12 cellular contexts compared by ENCODE assay signal in the genomic region with DNA sequence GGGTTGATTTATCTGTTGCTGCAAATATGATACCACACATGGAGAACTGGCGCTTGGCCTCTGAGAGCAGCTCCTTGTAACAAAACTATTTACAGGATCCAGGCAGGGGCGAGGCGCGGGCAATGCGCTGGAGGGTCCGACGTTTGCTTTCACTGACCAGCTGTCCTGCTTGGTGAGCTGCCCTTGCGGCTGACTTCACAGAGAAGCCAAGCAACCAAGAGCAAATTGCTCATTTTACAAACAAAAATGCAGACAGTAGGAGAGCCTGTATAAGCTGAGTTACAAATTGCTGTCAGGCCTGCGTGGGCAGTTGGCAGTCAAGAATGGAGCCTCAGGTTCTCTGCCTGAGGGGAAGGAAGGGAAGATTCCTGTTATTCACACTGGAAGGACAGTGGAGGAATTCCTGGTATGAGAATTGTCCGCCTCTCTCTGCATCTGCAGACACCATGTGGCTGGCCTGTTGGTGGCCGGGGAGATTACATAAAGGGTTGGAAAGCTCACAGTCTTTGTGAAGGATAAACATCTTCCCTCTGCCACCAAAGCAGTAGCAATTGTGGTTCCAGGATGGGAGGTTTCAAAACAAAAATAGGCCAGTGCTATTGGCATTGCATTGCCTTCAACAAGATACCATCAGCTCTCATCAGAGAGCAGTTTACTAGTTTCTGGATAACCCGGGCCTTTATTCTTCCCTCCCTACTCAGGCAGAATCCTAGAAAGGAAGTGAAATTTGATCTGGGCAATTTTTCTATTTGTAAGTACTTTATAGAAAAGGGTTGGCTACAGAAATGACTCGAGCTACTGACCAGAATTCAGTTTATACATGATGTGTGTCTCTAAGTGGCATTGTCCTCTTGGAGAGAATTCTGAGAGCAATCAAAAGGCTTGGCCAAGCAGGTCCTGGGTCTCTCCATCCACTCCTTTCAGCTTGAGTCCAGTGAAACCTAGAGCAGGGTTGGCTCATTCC.
DNase-seq lines count a peak whose midpoint lies in the region; ATAC-seq and TF ChIP-seq lines count a peak whose summit lies in the region.
"Had no signal": no experiment of that assay in that cellular context is flagged by ENCODE, and none has a peak within 500 bp of the region (broad histone marks: within the 10 kb centered on the region; RNA-seq: fewer than 3 reads in every experiment).

No MANE protein-coding gene starts in this region.

- no peaks in the 10 kb centered on the region for H3K79me2 ChIP-seq in smooth muscle cell (ENCODE audit: low read depth)

- TF ChIP-seq POLR2A in gastrocnemius medialis (IDR thresholded peaks at IDR 0.05): no peak

- H3K36me3 Mint-ChIP-seq in activated CD4-positive, alpha-beta T cell treated with anti-CD3 and anti-CD28 coated beads, Interleukin-2, amount 10 ng/mL, durations not matched to agents 24 days and 14 days (ENCODE audit: low read depth): peaks cover 1% of the 10 kb centered on the region
- no peaks in the 10 kb centered on the region for H3K36me3 Mint-ChIP-seq in stimulated activated memory B cell treated with anti-CD40 and anti-IgM and Interleukin-4, amounts not matched to agents 10 μg/mL and 1 μg/mL and 100 μg/mL, for 72 hours
- H3K36me3 Mint-ChIP-seq: CD14-positive monocyte had no signal

- H3K9me3 ChIP-seq in smooth muscle cell (replicated peaks; ENCODE audit: low read depth) (no peaks in the 10 kb centered on the region), gastrocnemius medialis (no peaks in the 10 kb centered on the region)
- H3K9me3 ChIP-seq: thoracic aorta had no signal

- WGBS in smooth muscle cell (ENCODE audit: low lambda C conversion rate): 2% methylated on average over 13 of the region's 13 CpGs

- intact Hi-C loops in activated CD4-positive, alpha-beta T cell treated with anti-CD3 and anti-CD28 coated beads, Interleukin-2, amount 10 ng/mL, durations not matched to agents 24 days and 14 days (cut with micrococcal nuclease): no loop called here
- intact Hi-C loops in gastrocnemius medialis (cut with DNase I; ENCODE audit: low total_unique reads): no loop called here

- no peak overlapping the region for H2AFZ ChIP-seq in smooth muscle cell (ENCODE audit: low read depth)

- no peaks in the 10 kb centered on the region for H3K36me3 ChIP-seq in smooth muscle cell (ENCODE audit: low read depth)
- H3K36me3 ChIP-seq in gastrocnemius medialis: no peaks in the 10 kb centered on the region
- H3K36me3 ChIP-seq: thoracic aorta had no signal

- peaks cover 2% of the 10 kb centered on the region for H3K27me3 Mint-ChIP-seq in activated CD4-positive, alpha-beta T cell treated with anti-CD3 and anti-CD28 coated beads, Interleukin-2, amount 10 ng/mL, durations not matched to agents 24 days and 14 days
- peaks cover 9% of the 10 kb centered on the region for H3K27me3 Mint-ChIP-seq in stimulated activated memory B cell treated with anti-CD40 and anti-IgM and Interleukin-4, amounts not matched to agents 10 μg/mL and 1 μg/mL and 100 μg/mL, for 72 hours

- peak overlapping the region; percentile 75 for H3K4me2 ChIP-seq in smooth muscle cell

- no peak overlapping the region for H3K27ac Mint-ChIP-seq in activated CD4-positive, alpha-beta T cell treated with anti-CD3 and anti-CD28 coated beads, Interleukin-2, amount 10 ng/mL, durations not matched to agents 24 days and 14 days
- no peak overlapping the region for H3K27ac Mint-ChIP-seq in stimulated activated memory B cell treated with anti-CD40 and anti-IgM and Interleukin-4, amounts not matched to agents 10 μg/mL and 1 μg/mL and 100 μg/mL, for 72 hours
- H3K27ac Mint-ChIP-seq: CD14-positive monocyte, IgD-negative memory B cell had no signal

- TF ChIP-seq CTCF in smooth muscle cell (IDR thresholded peaks at IDR 0.05; ENCODE audit: borderline replicate concordance, insufficient read depth, poor library complexity, severe bottlenecking) (no peak), gastrocnemius medialis (IDR thresholded peaks at IDR 0.05 in 4 of 5, conservative IDR thresholded peaks at IDR 0.05 in 1 of 5) (no peak)

- H3K4me3 ChIP-seq in smooth muscle cell (peak overlapping the region; percentile 7), gastrocnemius medialis (no peak overlapping the region)
- H3K4me3 ChIP-seq: thoracic aorta had no signal

- H3F3A ChIP-seq in smooth muscle cell (ENCODE audit: low read depth): peaks cover 28% of the 10 kb centered on the region

- no peaks in the 10 kb centered on the region for H4K20me1 ChIP-seq in smooth muscle cell (ENCODE audit: low read depth)

- peaks cover 51% of the 10 kb centered on the region for H3K4me1 Mint-ChIP-seq in activated CD4-positive, alpha-beta T cell treated with anti-CD3 and anti-CD28 coated beads, Interleukin-2, amount 10 ng/mL, durations not matched to agents 24 days and 14 days
- H3K4me1 Mint-ChIP-seq in stimulated activated memory B cell treated with anti-CD40 and anti-IgM and Interleukin-4, amounts not matched to agents 10 μg/mL and 1 μg/mL and 100 μg/mL, for 72 hours: no peaks in the 10 kb centered on the region
- H3K4me1 Mint-ChIP-seq: CD14-positive monocyte, IgD-negative memory B cell had no signal

- in situ Hi-C loops in SK-MEL-5 (cut with HindIII; ENCODE audit: low pct_unique_long_range_greater_than_20kb, low sequenced_read_pairs): no loop called here
- in situ Hi-C loops in gastrocnemius medialis (cut with MboI; ENCODE audit: low sequenced_read_pairs in 4 of 4): no loop called here

- peak overlapping the region; percentile 39 for H3K4me3 Mint-ChIP-seq in activated CD4-positive, alpha-beta T cell treated with anti-CD3 and anti-CD28 coated beads, Interleukin-2, amount 10 ng/mL, durations not matched to agents 24 days and 14 days
- no peak overlapping the region for H3K4me3 Mint-ChIP-seq in stimulated activated memory B cell treated with anti-CD40 and anti-IgM and Interleukin-4, amounts not matched to agents 10 μg/mL and 1 μg/mL and 100 μg/mL, for 72 hours
- H3K4me3 Mint-ChIP-seq: IgD-negative memory B cell had no signal

- no peak for ATAC-seq in gastrocnemius medialis
- ATAC-seq in stimulated activated memory B cell treated with anti-CD40 and anti-IgM and Interleukin-4, amounts not matched to agents 10 μg/mL and 1 μg/mL and 100 μg/mL, for 72 hours: no peak

- H3K9me3 Mint-ChIP-seq in activated CD4-positive, alpha-beta T cell treated with anti-CD3 and anti-CD28 coated beads, Interleukin-2, amount 10 ng/mL, durations not matched to agents 24 days and 14 days: no peaks in the 10 kb centered on the region
- no peaks in the 10 kb centered on the region for H3K9me3 Mint-ChIP-seq in stimulated activated memory B cell treated with anti-CD40 and anti-IgM and Interleukin-4, amounts not matched to agents 10 μg/mL and 1 μg/mL and 100 μg/mL, for 72 hours

- H3K9ac ChIP-seq in smooth muscle cell (ENCODE audit: low read depth): peak overlapping the region; percentile 54

- DNase-seq in activated CD4-positive, alpha-beta T cell treated with anti-CD3 and anti-CD28 coated beads, Interleukin-2, amount 10 ng/mL, durations not matched to agents 24 days and 14 days: no peak
- DNase-seq in activated CD4-positive, alpha-beta T cell treated with anti-CD3 and anti-CD28 coated beads for 48 hours: no peak
- DNase-seq in SK-MEL-5 (ENCODE audit: low read depth, low spot score) (peak; percentile 42), fibroblast of peridontal ligament (ENCODE audit: extremely low read depth) (peak; percentile 56), smooth muscle cell (lab: John Stamatoyannopoulos, UW; ENCODE audit: unreplicated experiment) (no peak), CD1c-positive myeloid dendritic cell (ENCODE audit: extremely low spot score) (no peak), gastrocnemius medialis (no peak)
- DNase-seq: effector memory CD4-positive, alpha-beta T cell had no signal

- H3K27ac ChIP-seq in smooth muscle cell (ENCODE audit: low read depth): peak overlapping the region; percentile 91
- H3K27ac ChIP-seq in gastrocnemius medialis: no peak overlapping the region
- H3K27ac ChIP-seq: thoracic aorta had no signal

- H3K4me1 ChIP-seq in smooth muscle cell (ENCODE audit: low read depth) (no peaks in the 10 kb centered on the region), gastrocnemius medialis (no peaks in the 10 kb centered on the region)

- H3K27me3 ChIP-seq in smooth muscle cell (ENCODE audit: low read depth) (no peaks in the 10 kb centered on the region), gastrocnemius medialis (no peaks in the 10 kb centered on the region)

Comparison
In these comparisons a context has a peak if more than half of its experiments do, and no peak if none do; other contexts are left out.
1. DNase-seq: peak in SK-MEL-5 (single experiment) and fibroblast of peridontal ligament (single experiment); none in activated CD4-positive, alpha-beta T cell treated with anti-CD3 and anti-CD28 coated beads, Interleukin-2, amount 10 ng/mL, durations not matched to agents 24 days and 14 days (single experiment), activated CD4-positive, alpha-beta T cell treated with anti-CD3 and anti-CD28 coated beads for 48 hours (single experiment), smooth muscle cell (single experiment), CD1c-positive myeloid dendritic cell (single experiment) and gastrocnemius medialis (0 of 2).